10 cellular contexts compared by ENCODE assay signal in the genomic region with DNA sequence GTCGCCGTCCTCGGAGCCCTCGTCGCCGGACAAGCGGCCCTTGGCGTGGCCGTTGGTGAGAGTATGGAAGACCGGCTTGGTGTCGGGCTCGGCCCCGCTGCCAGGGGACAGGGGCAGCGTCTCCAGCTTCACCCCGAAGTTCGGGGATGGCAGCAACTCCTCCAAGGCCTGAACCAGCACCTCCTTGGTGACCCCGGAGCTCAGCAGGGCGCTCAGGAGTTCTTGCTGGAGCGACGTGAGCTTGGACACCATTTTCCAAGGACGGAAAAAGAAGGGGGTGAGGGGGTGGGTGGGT. TPM values are rescaled to one million over a fixed set of nuclear protein-coding genes. Genes with fewer than 3 reads are reported as not detected.
DNase-seq lines count a peak whose midpoint lies in the region; ATAC-seq and TF ChIP-seq lines count a peak whose summit lies in the region.
"Had no signal": no experiment of that assay in that cellular context is flagged by ENCODE, and none has a peak within 500 bp of the region (broad histone marks: within the 10 kb centered on the region; RNA-seq: fewer than 3 reads in every experiment).

No MANE protein-coding gene starts in this region.

- no peaks in the 10 kb centered on the region for H3K36me3 ChIP-seq in endocrine pancreas (ENCODE audit: control insufficient read depth, insufficient read depth, low read length)
- no peaks in the 10 kb centered on the region for H3K36me3 ChIP-seq in neuronal stem cell (replicated peaks in 1 of 2; ENCODE audit: control insufficient read depth in 2 of 2, insufficient read depth in 2 of 2, low read length in 2 of 2)
- H3K36me3 ChIP-seq: gastroesophageal sphincter had no signal

- H3K23ac ChIP-seq in neuronal stem cell (ENCODE audit: low read depth, low read length, poor library complexity), result peak overlapping the region; percentile 94

- peak; percentile 11 for ATAC-seq in HG02943 (IDR thresholded peaks at IDR 0.05; ENCODE audit: low read depth, unreplicated experiment)
- no peak for ATAC-seq in GM19351 (IDR thresholded peaks at IDR 0.05; ENCODE audit: unreplicated experiment)
- ATAC-seq: gastroesophageal sphincter had no signal

- H3K4me2 ChIP-seq in neuronal stem cell (ENCODE audit: insufficient read depth, low read length, poor library complexity, severe bottlenecking), result peak overlapping the region; percentile 61

- no CpG with 5 or more reads among the region's 21 CpGs for WGBS in neuronal stem cell (ENCODE audit: extremely low coverage in 2 of 2, insufficient read length in 2 of 2, insufficient replicate concordance in 1 of 2), 2 donors

- H4K91ac ChIP-seq in neuronal stem cell (ENCODE audit: low read depth, low read length, poor library complexity), result no peak overlapping the region

- H3K9ac ChIP-seq in endocrine pancreas (ENCODE audit: control insufficient read depth, insufficient read depth, low read length) (no peak overlapping the region), neuronal stem cell (ENCODE audit: low read depth, low read length, poor library complexity) (no peak overlapping the region)

- H2AK5ac ChIP-seq in neuronal stem cell (ENCODE audit: low read depth, low read length), result peak overlapping the region; percentile 61

- DNase-seq in GM13976 (ENCODE audit: low spot score) (peak; percentile 52), neuronal stem cell (ENCODE audit: low spot score) (no peak), DMS 273 (lab: John Stamatoyannopoulos, UW; ENCODE audit: unreplicated experiment) (no peak), OCI-M2 (lab: John Stamatoyannopoulos, UW; ENCODE audit: unreplicated experiment) (no peak)
- no peak for DNase-seq in activated CD4-positive, alpha-beta T cell treated with anti-CD3 and anti-CD28 coated beads for 48 hours
- DNase-seq: DMS153 had no signal

- H3K18ac ChIP-seq in neuronal stem cell (ENCODE audit: low read length), result peak overlapping the region; percentile 20

- peak overlapping the region; percentile 85 for H2AFZ ChIP-seq in neuronal stem cell (ENCODE audit: low read length)

- no peak for TF ChIP-seq CTCF in GM13976 (IDR thresholded peaks at IDR 0.05; ENCODE audit: borderline replicate concordance, control extremely low read depth, extremely low read depth, insufficient read depth, missing control alignments)

- H3K27ac ChIP-seq in neuronal stem cell (replicated peaks; ENCODE audit: low read length), result no peak overlapping the region
- H3K27ac ChIP-seq: gastroesophageal sphincter had no signal

- H3K14ac ChIP-seq in neuronal stem cell (ENCODE audit: low read length), result no peak overlapping the region

- no peaks in the 10 kb centered on the region for H3K27me3 ChIP-seq in endocrine pancreas (ENCODE audit: control insufficient read depth, insufficient read depth, low read length)
- peaks cover 47 to 97% (median 85%) of the 10 kb centered on the region in 3 experiments for H3K27me3 ChIP-seq in neuronal stem cell (ENCODE audit: control insufficient read depth in 3 of 3, insufficient read depth in 3 of 3, low read depth in 1 of 3, low read length in 3 of 3)

- no peak overlapping the region for H2BK5ac ChIP-seq in neuronal stem cell (ENCODE audit: low read length)

- in situ Hi-C loops in GM13976 (cut with MboI; ENCODE audit: low sequenced_read_pairs, unreplicated experiment), result no loop called here

- H4K8ac ChIP-seq in neuronal stem cell (ENCODE audit: low read depth, low read length), result no peak overlapping the region

- H2BK15ac ChIP-seq in neuronal stem cell (ENCODE audit: low read length), result no peak overlapping the region

- no peaks in the 10 kb centered on the region for H3K9me3 ChIP-seq in endocrine pancreas (ENCODE audit: control insufficient read depth, low read length)
- peaks cover 0 to 5% of the 10 kb centered on the region in 2 donors for H3K9me3 ChIP-seq in neuronal stem cell (replicated peaks in 1 of 2; ENCODE audit: control insufficient read depth in 2 of 2, insufficient read depth in 1 of 2, low read depth in 1 of 2, low read length in 2 of 2)
- H3K9me3 ChIP-seq: gastroesophageal sphincter had no signal

- H3K4me3 ChIP-seq in endocrine pancreas (ENCODE audit: control insufficient read depth, insufficient read depth, low read length), result peak overlapping the region; percentile 23
- no peak overlapping the region for H3K4me3 ChIP-seq in neuronal stem cell (ENCODE audit: low read length in 2 of 2)
- H3K4me3 ChIP-seq: gastroesophageal sphincter had no signal

- H3K4me1 ChIP-seq in endocrine pancreas (ENCODE audit: control insufficient read depth, insufficient read depth, low read length) (peaks cover 16% of the 10 kb centered on the region), neuronal stem cell (ENCODE audit: control insufficient read depth in 2 of 2, insufficient read depth in 1 of 2, low read depth in 1 of 2, low read length in 2 of 2) (peaks cover 5 to 9% of the 10 kb centered on the region in 2 donors)

- no peak overlapping the region for H3K4ac ChIP-seq in neuronal stem cell (ENCODE audit: low read length)

- no peaks in the 10 kb centered on the region for H3K79me1 ChIP-seq in neuronal stem cell (ENCODE audit: low read depth, low read length)

- H2BK12ac ChIP-seq in neuronal stem cell (ENCODE audit: low read length), result no peak overlapping the region

- no peak overlapping the region for H2BK120ac ChIP-seq in neuronal stem cell (ENCODE audit: low read depth, low read length)

RNA-seq across cellular contexts. Expression of gene HNF1B, which starts 0.3 kb away (rescaled TPM):
- polyA plus RNA-seq in neuronal stem cell (2013, experiment 1 of 2), result 0.10 TPM
- 0.10 TPM for polyA plus RNA-seq in neuronal stem cell (2013, experiment 2 of 2)
